ENCODE assay signal across 16 cellular contexts in the genomic region with DNA sequence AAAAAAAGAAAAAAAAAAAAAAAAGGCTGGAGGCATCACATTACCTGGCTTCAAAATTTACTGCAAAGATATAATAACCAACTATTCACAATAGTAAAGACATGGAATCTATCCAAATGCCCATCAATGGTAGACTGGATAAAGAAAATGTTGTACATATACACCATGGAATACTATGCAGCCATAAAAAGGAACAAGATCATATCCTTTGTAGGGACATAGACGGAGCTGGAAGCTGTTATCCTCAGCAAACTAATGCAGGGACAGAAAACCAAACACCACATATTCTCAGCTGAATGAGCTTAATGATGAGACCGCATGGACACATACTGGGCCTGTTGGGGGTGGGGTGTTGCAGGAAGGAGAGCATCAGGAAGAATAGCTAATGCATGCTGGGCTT.
A peak's percentile ranks its signal among the peaks of the same experiment; 100 is the strongest.
DNase-seq lines count a peak whose midpoint lies in the region; ATAC-seq and TF ChIP-seq lines count a peak whose summit lies in the region.
"Had no signal": no experiment of that assay in that cellular context is flagged by ENCODE, and none has a peak within 500 bp of the region (broad histone marks: within the 10 kb centered on the region; RNA-seq: fewer than 3 reads in every experiment).

No MANE protein-coding gene starts in this region.

- H3K27ac Mint-ChIP-seq in activated CD4-positive, alpha-beta memory T cell treated with anti-CD3 and anti-CD28 coated beads, Interleukin-2, amount 10 ng/mL, durations not matched to agents 7 days and 5 days = peak overlapping the region; percentile 94
- H3K27ac Mint-ChIP-seq in activated CD4-positive, alpha-beta memory T cell treated with anti-CD3 and anti-CD28 coated beads for 36 hours = no peak overlapping the region
- H3K27ac Mint-ChIP-seq in CD4-positive, alpha-beta T cell = peak overlapping the region; percentile 83
- H3K27ac Mint-ChIP-seq in activated naive CD8-positive, alpha-beta T cell treated with anti-CD3 and anti-CD28 coated beads, Interleukin-2, amount 10 ng/mL, durations not matched to agents 7 days and 5 days = peak overlapping the region; percentile 96
- H3K27ac Mint-ChIP-seq: HFFc6 had no signal

- POLR2A ChIA-PET in activated CD4-positive, alpha-beta memory T cell treated with anti-CD3 and anti-CD28 coated beads, Interleukin-2, amount 10 ng/mL, durations not matched to agents 7 days and 5 days (lab: Charles Lee) = interaction anchor here (1.1 kb wide), 1 partner anchor 88 kb away, joined by 3 read pairs; no protein-coding TSS in a partner anchor
- POLR2A ChIA-PET in activated CD4-positive, alpha-beta memory T cell treated with anti-CD3 and anti-CD28 coated beads for 36 hours (lab: Charles Lee) = interaction anchor here (2.2 kb wide), 1 partner anchor 31 kb away, joined by 6 read pairs; no protein-coding TSS in a partner anchor
- POLR2A ChIA-PET in CD4-positive, alpha-beta T cell (lab: Charles Lee) = interaction anchor here (2.5 kb wide), 1 partner anchor 37 kb away, joined by 24 read pairs; no protein-coding TSS in a partner anchor
- POLR2A ChIA-PET in activated naive CD8-positive, alpha-beta T cell treated with anti-CD3 and anti-CD28 coated beads, Interleukin-2, amount 10 ng/mL, durations not matched to agents 7 days and 5 days (lab: Charles Lee) = interaction anchor here (1.0 kb wide), 1 partner anchor 49 kb away, joined by 3 read pairs; no protein-coding TSS in a partner anchor

- no peaks in the 10 kb centered on the region for H4K20me1 ChIP-seq in OCI-LY3 (ENCODE audit: insufficient read depth, low read length)

- H3K9me3 ChIP-seq in CD4-positive, alpha-beta T cell (ENCODE audit: control insufficient read depth, low read length) = peaks cover 7% of the 10 kb centered on the region
- H3K9me3 ChIP-seq in OCI-LY3 (ENCODE audit: insufficient read depth, low read length) = peaks cover 14% of the 10 kb centered on the region; the same call in 1 of the 2 replicates
- H3K9me3 ChIP-seq: SJCRH30 had no signal

- H3K27me3 ChIP-seq in CD4-positive, alpha-beta T cell (ENCODE audit: control insufficient read depth, insufficient read depth, low read length) = no peaks in the 10 kb centered on the region
- H3K27me3 ChIP-seq in OCI-LY3 (ENCODE audit: low read depth, low read length) = no peaks in the 10 kb centered on the region
- H3K27me3 ChIP-seq: SJCRH30 had no signal

- ATAC-seq in CD4-positive, alpha-beta T cell (ENCODE audit: poor library complexity) = no peak
- ATAC-seq in activated naive CD8-positive, alpha-beta T cell treated with anti-CD3 and anti-CD28 coated beads, Interleukin-2, amount 10 ng/mL, durations not matched to agents 7 days and 5 days (ENCODE audit: low read depth) = no peak

- H3K4me1 ChIP-seq in OCI-LY3 (ENCODE audit: low read length) = peaks cover 41% of the 10 kb centered on the region
- H3K4me1 ChIP-seq: SJCRH30 had no signal

- TF ChIP-seq CTCF in CD4-positive, alpha-beta T cell (IDR thresholded peaks at IDR 0.05) = no peak
- no peak for TF ChIP-seq CTCF in OCI-LY3 (IDR thresholded peaks at IDR 0.05; ENCODE audit: low read depth, low read length)

- no peak for DNase-seq in activated CD4-positive, alpha-beta memory T cell treated with anti-CD3 and anti-CD28 coated beads, Interleukin-2, amount 10 ng/mL, durations not matched to agents 7 days and 5 days
- DNase-seq in activated CD4-positive, alpha-beta memory T cell treated with anti-CD3 and anti-CD28 coated beads for 36 hours = no peak
- no peak for DNase-seq in CD4-positive, alpha-beta T cell
- no peak for DNase-seq in activated naive CD8-positive, alpha-beta T cell treated with anti-CD3 and anti-CD28 coated beads, Interleukin-2, amount 10 ng/mL, durations not matched to agents 7 days and 5 days
- DNase-seq in activated T-cell treated with anti-CD3 and anti-CD28 coated beads, Interleukin-2, amount 50 U/mL, for 48 hours = no peak
- DNase-seq in amniotic stem cell (lab: John Stamatoyannopoulos, UW) (no peak), caudate nucleus (lab: John Stamatoyannopoulos, UW) (no peak)
- DNase-seq: DMS79 treated with DMSO at 0.1 percent for 48 hours, HFFc6, KG1, NCI-H1417, NCI-H187, NCI-H345, NCI-H524 treated with DMSO at 0.1 percent for 48 hours, SJCRH30 had no signal

- no peak overlapping the region for H3K4me3 ChIP-seq in OCI-LY3 (ENCODE audit: low read length)
- H3K4me3 ChIP-seq: SJCRH30 had no signal

- H3K4me1 Mint-ChIP-seq in activated CD4-positive, alpha-beta memory T cell treated with anti-CD3 and anti-CD28 coated beads, Interleukin-2, amount 10 ng/mL, durations not matched to agents 7 days and 5 days = peaks cover 43% of the 10 kb centered on the region
- peaks cover 52% of the 10 kb centered on the region for H3K4me1 Mint-ChIP-seq in activated CD4-positive, alpha-beta memory T cell treated with anti-CD3 and anti-CD28 coated beads for 36 hours (ENCODE audit: low read depth)
- peaks cover 66% of the 10 kb centered on the region for H3K4me1 Mint-ChIP-seq in CD4-positive, alpha-beta T cell (ENCODE audit: low read depth)
- peaks cover 38% of the 10 kb centered on the region for H3K4me1 Mint-ChIP-seq in activated naive CD8-positive, alpha-beta T cell treated with anti-CD3 and anti-CD28 coated beads, Interleukin-2, amount 10 ng/mL, durations not matched to agents 7 days and 5 days

- peaks cover 19% of the 10 kb centered on the region for H3K9me3 Mint-ChIP-seq in activated CD4-positive, alpha-beta memory T cell treated with anti-CD3 and anti-CD28 coated beads, Interleukin-2, amount 10 ng/mL, durations not matched to agents 7 days and 5 days
- H3K9me3 Mint-ChIP-seq in activated CD4-positive, alpha-beta memory T cell treated with anti-CD3 and anti-CD28 coated beads for 36 hours = peaks cover 16% of the 10 kb centered on the region
- peaks cover 8% of the 10 kb centered on the region for H3K9me3 Mint-ChIP-seq in CD4-positive, alpha-beta T cell
- peaks cover 10% of the 10 kb centered on the region for H3K9me3 Mint-ChIP-seq in activated naive CD8-positive, alpha-beta T cell treated with anti-CD3 and anti-CD28 coated beads, Interleukin-2, amount 10 ng/mL, durations not matched to agents 7 days and 5 days

- H2AFZ ChIP-seq in OCI-LY3 (ENCODE audit: low read depth, low read length) = no peak overlapping the region

- H3K4me2 ChIP-seq in OCI-LY3 (ENCODE audit: low read length) = no peak overlapping the region

- no peaks in the 10 kb centered on the region for H3K27me3 Mint-ChIP-seq in activated CD4-positive, alpha-beta memory T cell treated with anti-CD3 and anti-CD28 coated beads, Interleukin-2, amount 10 ng/mL, durations not matched to agents 7 days and 5 days
- no peaks in the 10 kb centered on the region for H3K27me3 Mint-ChIP-seq in activated CD4-positive, alpha-beta memory T cell treated with anti-CD3 and anti-CD28 coated beads for 36 hours
- no peaks in the 10 kb centered on the region for H3K27me3 Mint-ChIP-seq in CD4-positive, alpha-beta T cell
- H3K27me3 Mint-ChIP-seq in activated naive CD8-positive, alpha-beta T cell treated with anti-CD3 and anti-CD28 coated beads, Interleukin-2, amount 10 ng/mL, durations not matched to agents 7 days and 5 days = no peaks in the 10 kb centered on the region

- H3K9ac ChIP-seq in OCI-LY3 (ENCODE audit: low read length) = no peak overlapping the region

- peaks cover 21% of the 10 kb centered on the region for H3K36me3 Mint-ChIP-seq in activated CD4-positive, alpha-beta memory T cell treated with anti-CD3 and anti-CD28 coated beads, Interleukin-2, amount 10 ng/mL, durations not matched to agents 7 days and 5 days (ENCODE audit: low read depth)
- H3K36me3 Mint-ChIP-seq in activated CD4-positive, alpha-beta memory T cell treated with anti-CD3 and anti-CD28 coated beads for 36 hours = peaks cover 9% of the 10 kb centered on the region
- peaks cover 13% of the 10 kb centered on the region for H3K36me3 Mint-ChIP-seq in CD4-positive, alpha-beta T cell (ENCODE audit: low read depth)
- H3K36me3 Mint-ChIP-seq in activated naive CD8-positive, alpha-beta T cell treated with anti-CD3 and anti-CD28 coated beads, Interleukin-2, amount 10 ng/mL, durations not matched to agents 7 days and 5 days = peaks cover 18% of the 10 kb centered on the region

- CTCF ChIA-PET in activated CD4-positive, alpha-beta memory T cell treated with anti-CD3 and anti-CD28 coated beads, Interleukin-2, amount 10 ng/mL, durations not matched to agents 7 days and 5 days (lab: Charles Lee) = no interaction called here
- CTCF ChIA-PET in activated CD4-positive, alpha-beta memory T cell treated with anti-CD3 and anti-CD28 coated beads for 36 hours (lab: Charles Lee) = no interaction called here
- CTCF ChIA-PET in CD4-positive, alpha-beta T cell (lab: Charles Lee) = no interaction called here

- H3K27ac ChIP-seq in CD4-positive, alpha-beta T cell (ENCODE audit: low read depth, low read length) = no peak overlapping the region
- peak overlapping the region; percentile 98; the same call in 1 of the 2 replicates for H3K27ac ChIP-seq in OCI-LY3 (ENCODE audit: low read length)
- no peak overlapping the region for H3K27ac ChIP-seq in caudate nucleus (ENCODE audit: low read depth, low read length)
- H3K27ac ChIP-seq: SJCRH30 had no signal

- intact Hi-C loops in activated CD4-positive, alpha-beta memory T cell treated with anti-CD3 and anti-CD28 coated beads for 36 hours (cut with micrococcal nuclease) = no loop called here
- intact Hi-C loops in CD4-positive, alpha-beta T cell (cut with DNase I, micrococcal nuclease) = loop anchor here (5.0 to 10.0 kb wide), 3 partner anchors 37 to 80 kb away; no protein-coding TSS in a partner anchor

- no peak overlapping the region for H3K4me3 Mint-ChIP-seq in activated CD4-positive, alpha-beta memory T cell treated with anti-CD3 and anti-CD28 coated beads, Interleukin-2, amount 10 ng/mL, durations not matched to agents 7 days and 5 days
- no peak overlapping the region for H3K4me3 Mint-ChIP-seq in activated CD4-positive, alpha-beta memory T cell treated with anti-CD3 and anti-CD28 coated beads for 36 hours
- H3K4me3 Mint-ChIP-seq in CD4-positive, alpha-beta T cell = no peak overlapping the region
- H3K4me3 Mint-ChIP-seq in activated naive CD8-positive, alpha-beta T cell treated with anti-CD3 and anti-CD28 coated beads, Interleukin-2, amount 10 ng/mL, durations not matched to agents 7 days and 5 days = no peak overlapping the region
- H3K4me3 Mint-ChIP-seq: HFFc6 had no signal

- H3K79me2 ChIP-seq in OCI-LY3 (ENCODE audit: low read length) = peaks cover 12% of the 10 kb centered on the region

- H3K36me3 ChIP-seq in OCI-LY3 (replicated peaks; ENCODE audit: low read depth, low read length) = no peaks in the 10 kb centered on the region
- H3K36me3 ChIP-seq: SJCRH30 had no signal
